ENCODE assay signal across 8 cellular contexts in genomic region chr10:11823122-11823988, GRCh38. TPM values are rescaled to one million over a fixed set of nuclear protein-coding genes. Genes with fewer than 3 reads are reported as not detected.
DNase-seq lines count a peak whose midpoint lies in the region; ATAC-seq and TF ChIP-seq lines count a peak whose summit lies in the region.

TSS of gene PROSER2 (plus strand) at chr10:11823356. CDS start at chr10:11852078, 28,722 bp downstream.

- H3K4me3 ChIP-seq in SK-N-MC, result peak within 1 kb of the TSS; percentile 79
- H3K4me3 ChIP-seq in brain microvascular endothelial cell (ENCODE audit: low read depth, low read length), result peak within 1 kb of the TSS; percentile 70

- peak within 1 kb of the TSS; percentile 62 for H3K9ac ChIP-seq in SK-N-MC (ENCODE audit: insufficient read length)

- no peaks in the 10 kb centered on the region for H3K9me3 ChIP-seq in SK-N-MC (ENCODE audit: low read depth, low read length)

- TF ChIP-seq CTCF in brain microvascular endothelial cell (IDR thresholded peaks at IDR 0.05; ENCODE audit: low read depth, low read length, missing control alignments), result no peak

- no peaks in the 10 kb centered on the region for H3K27me3 ChIP-seq in brain microvascular endothelial cell (replicated peaks)

- peak; percentile 47 for ATAC-seq in HG02623 (IDR thresholded peaks at IDR 0.05; ENCODE audit: unreplicated experiment)
- ATAC-seq in HG02610 (IDR thresholded peaks at IDR 0.05; ENCODE audit: unreplicated experiment), result no peak

- in situ Hi-C loops in Caki2 (cut with HindIII; ENCODE audit: low pct_unique_long_range_greater_than_20kb, low sequenced_read_pairs), result no loop called here
- in situ Hi-C loops in brain microvascular endothelial cell (cut with HindIII; ENCODE audit: low pct_ligation_motif_present, low sequenced_read_pairs), result no loop called here

- H3K36me3 ChIP-seq in SK-N-MC (ENCODE audit: insufficient read depth, low read length) (no peaks in the 10 kb centered on the region), brain microvascular endothelial cell (replicated peaks) (no peaks in the 10 kb centered on the region)

- H3K27ac ChIP-seq in SK-N-MC (no peak within 1 kb of the TSS), brain microvascular endothelial cell (no peak within 1 kb of the TSS)

- DNase-seq in Caki2 (ENCODE audit: low read depth), result peak; percentile 71
- no peak for DNase-seq in SK-N-MC (ENCODE audit: low read depth, low spot score)
- DNase-seq in brain microvascular endothelial cell, result peak; percentile 20
- peak; percentile 87 for DNase-seq in iPS-NIHi11 (ENCODE audit: low spot score)
- peak; percentile 67 for DNase-seq in stimulated activated CD4-positive, alpha-beta T cell treated with anti-CD3 and anti-CD28 coated beads, Interleukin-15, amount 100 ng/mL, for 24 hours
- DNase-seq in KG1 (lab: John Stamatoyannopoulos, UW), result no peak

RNA-seq across cellular contexts. Expression of gene PROSER2, which starts in this region (rescaled TPM):
- total RNA-seq in Caki2 (2014; rRNA removed; shearing (Covaris generic); ENCODE audit: low replicate concordance), result 83.5 and 84.9 TPM in 2 replicates

Comparison
In these comparisons a context has a peak if more than half of its experiments do, and no peak if none do; other contexts are left out.
1. DNase-seq: peak in Caki2 (single experiment), brain microvascular endothelial cell (single experiment), iPS-NIHi11 (single experiment) and stimulated activated CD4-positive, alpha-beta T cell treated with anti-CD3 and anti-CD28 coated beads, Interleukin-15, amount 100 ng/mL, for 24 hours (single experiment); none in SK-N-MC (single experiment) and KG1 (single experiment).